In genomic region chr10:124545346-124545745, GRCh38 we compare ENCODE assay signal across 14 cellular contexts.
DNase-seq lines count a peak whose midpoint lies in the region; ATAC-seq and TF ChIP-seq lines count a peak whose summit lies in the region.
"Had no signal": no experiment of that assay in that cellular context is flagged by ENCODE, and none has a peak within 500 bp of the region (broad histone marks: within the 10 kb centered on the region; RNA-seq: fewer than 3 reads in every experiment).

No MANE protein-coding gene starts in this region.

- no peak for DNase-seq in activated T-cell treated with anti-CD3 and anti-CD28 coated beads, Interleukin-2, amount 50 U/mL, for 4 hours
- no peak for DNase-seq in activated T-cell treated with anti-CD3 and anti-CD28 coated beads, Interleukin-2, amount 50 U/mL, for 48 hours
- peak in 2 of 10 donors; percentile 12 to 23 for DNase-seq in naive thymus-derived CD8-positive, alpha-beta T cell
- DNase-seq in RPMI8226 (no peak), erythroblast (lab: John Stamatoyannopoulos, UW) (no peak), dermis blood vessel endothelial cell (no peak)
- DNase-seq: NCI-H1048; stimulated activated CD4-positive, alpha-beta T cell treated with anti-CD3 and anti-CD28 coated beads, Interleukin-2, amount 100 ng/mL, for 24 hours had no signal

- no peak overlapping the region; the same call in 1 of the 2 replicates for H2AFZ ChIP-seq in OCI-LY3 (ENCODE audit: low read depth, low read length)

- H3K4me3 Mint-ChIP-seq in activated T-cell treated with anti-CD3 and anti-CD28 coated beads, Interleukin-2, amount 50 U/mL, for 4 hours: peak overlapping the region; percentile 6
- H3K4me3 Mint-ChIP-seq in IgD-negative memory B cell: peak overlapping the region; percentile 81 to 95 (median 92)
- H3K4me3 Mint-ChIP-seq in naive thymus-derived CD8-positive, alpha-beta T cell: peak overlapping the region; percentile 46 to 72 (median 60)
- H3K4me3 Mint-ChIP-seq: nephron, type B pancreatic cell had no signal

- no peak for TF ChIP-seq POLR2A in erythroblast (IDR thresholded peaks at IDR 0.05; ENCODE audit: low read length)

- ATAC-seq in activated T-cell treated with anti-CD3 and anti-CD28 coated beads, Interleukin-2, amount 50 U/mL, for 4 hours: peak in 1 of 2 donors; percentile 39
- ATAC-seq in naive thymus-derived CD8-positive, alpha-beta T cell: peak; percentile 65 to 72
- ATAC-seq: GM12878, left lung had no signal

- H3K4me1 Mint-ChIP-seq in activated T-cell treated with anti-CD3 and anti-CD28 coated beads, Interleukin-2, amount 50 U/mL, for 4 hours (ENCODE audit: low read depth): peaks cover 18% of the 10 kb centered on the region
- peaks cover 36 to 59% (median 40%) of the 10 kb centered on the region in 3 donors for H3K4me1 Mint-ChIP-seq in IgD-negative memory B cell
- H3K4me1 Mint-ChIP-seq in naive thymus-derived CD8-positive, alpha-beta T cell: peaks cover 7 to 64% (median 17%) of the 10 kb centered on the region in 4 donors
- H3K4me1 Mint-ChIP-seq: nephron had no signal

- POLR2A ChIA-PET in naive thymus-derived CD8-positive, alpha-beta T cell (lab: Charles Lee): interaction anchor here (0.9 to 2.0 kb wide), 3 partner anchors 174 to 199 kb away, joined by 3 to 8 read pairs (median 6); partner anchors contain the start of gene FAM53B

- H3K4me2 ChIP-seq in OCI-LY3 (ENCODE audit: low read length): peak overlapping the region; percentile 50

- no peaks in the 10 kb centered on the region for H3K9me3 ChIP-seq in OCI-LY3 (ENCODE audit: insufficient read depth, low read length)
- H3K9me3 ChIP-seq: left lung had no signal

- H3K36me3 Mint-ChIP-seq in activated T-cell treated with anti-CD3 and anti-CD28 coated beads, Interleukin-2, amount 50 U/mL, for 4 hours (ENCODE audit: insufficient read depth): no peaks in the 10 kb centered on the region
- peaks cover 2% of the 10 kb centered on the region for H3K36me3 Mint-ChIP-seq in IgD-negative memory B cell
- no peaks in the 10 kb centered on the region for H3K36me3 Mint-ChIP-seq in naive thymus-derived CD8-positive, alpha-beta T cell
- H3K36me3 Mint-ChIP-seq: type B pancreatic cell had no signal

- H3K79me2 ChIP-seq in OCI-LY3 (ENCODE audit: low read length): no peaks in the 10 kb centered on the region

- no peak for TF ChIP-seq CTCF in OCI-LY3 (IDR thresholded peaks at IDR 0.05; ENCODE audit: low read depth, low read length)

- H3K4me1 ChIP-seq in OCI-LY3 (ENCODE audit: low read length): peaks cover 22% of the 10 kb centered on the region

- H4K20me1 ChIP-seq in OCI-LY3 (ENCODE audit: insufficient read depth, low read length): no peaks in the 10 kb centered on the region

- no peak overlapping the region for H3K27ac ChIP-seq in OCI-LY3 (ENCODE audit: low read length)
- H3K27ac ChIP-seq: left lung had no signal

- H3K27ac Mint-ChIP-seq in IgD-negative memory B cell: peak overlapping the region in 2 of 3 donors; percentile 80 to 97
- peak overlapping the region in 6 of 10 donors; percentile 14 to 71 (median 42) for H3K27ac Mint-ChIP-seq in naive thymus-derived CD8-positive, alpha-beta T cell
- H3K27ac Mint-ChIP-seq: nephron, type B pancreatic cell had no signal

- H3K4me3 ChIP-seq in OCI-LY3 (ENCODE audit: low read length): peak overlapping the region; percentile 32
- H3K4me3 ChIP-seq: GM12878, left lung had no signal

- H3K9ac ChIP-seq in OCI-LY3 (ENCODE audit: low read length): no peak overlapping the region

- H3K9me3 Mint-ChIP-seq in activated T-cell treated with anti-CD3 and anti-CD28 coated beads, Interleukin-2, amount 50 U/mL, for 4 hours: no peaks in the 10 kb centered on the region
- no peaks in the 10 kb centered on the region for H3K9me3 Mint-ChIP-seq in IgD-negative memory B cell
- H3K9me3 Mint-ChIP-seq in naive thymus-derived CD8-positive, alpha-beta T cell: peaks cover 0 to 1% (median 0%) of the 10 kb centered on the region in 9 donors
- H3K9me3 Mint-ChIP-seq: nephron, type B pancreatic cell had no signal

- no peaks in the 10 kb centered on the region for H3K36me3 ChIP-seq in OCI-LY3 (replicated peaks; ENCODE audit: low read depth, low read length)
- H3K36me3 ChIP-seq: left lung had no signal

- no peaks in the 10 kb centered on the region for H3K27me3 Mint-ChIP-seq in activated T-cell treated with anti-CD3 and anti-CD28 coated beads, Interleukin-2, amount 50 U/mL, for 4 hours (ENCODE audit: low read depth)
- H3K27me3 Mint-ChIP-seq in IgD-negative memory B cell: no peaks in the 10 kb centered on the region
- no peaks in the 10 kb centered on the region for H3K27me3 Mint-ChIP-seq in naive thymus-derived CD8-positive, alpha-beta T cell
- H3K27me3 Mint-ChIP-seq: type B pancreatic cell had no signal

- peaks cover 2% of the 10 kb centered on the region; the same call in 1 of the 2 replicates for H3K27me3 ChIP-seq in OCI-LY3 (ENCODE audit: low read depth, low read length)
- H3K27me3 ChIP-seq: left lung had no signal

Comparison
In these comparisons a context has a peak if more than half of its experiments do, and no peak if none do; other contexts are left out.
1. H3K4me3 Mint-ChIP-seq: peak in every context shown above with its lines; median percentile 92 in IgD-negative memory B cell; 60 in naive thymus-derived CD8-positive, alpha-beta T cell; 6 in activated T-cell treated with anti-CD3 and anti-CD28 coated beads, Interleukin-2, amount 50 U/mL, for 4 hours.